ENCODE assay signal across 13 cellular contexts in genomic region chr2:46306988-46307655, GRCh38. TPM values are rescaled to one million over a fixed set of nuclear protein-coding genes. Genes with fewer than 3 reads are reported as not detected.
DNase-seq lines count a peak whose midpoint lies in the region; ATAC-seq and TF ChIP-seq lines count a peak whose summit lies in the region.
"Had no signal": no experiment of that assay in that cellular context is flagged by ENCODE, and none has a peak within 500 bp of the region (broad histone marks: within the 10 kb centered on the region; RNA-seq: fewer than 3 reads in every experiment).

No MANE protein-coding gene starts in this region.

- H3K27ac ChIP-seq in colonic mucosa = peak overlapping the region; percentile 58
- H3K27ac ChIP-seq in lower lobe of right lung = peak overlapping the region; percentile 98
- H3K27ac ChIP-seq: cardiac muscle cell had no signal

- H3K4me1 ChIP-seq in colonic mucosa = peaks cover 25% of the 10 kb centered on the region
- H3K4me1 ChIP-seq in lower lobe of right lung = peaks cover 100% of the 10 kb centered on the region

- peaks cover 9% of the 10 kb centered on the region for H3K36me3 Mint-ChIP-seq in type B pancreatic cell

- DNase-seq in DMS79 treated with DMSO at 0.1 percent for 48 hours (lab: John Stamatoyannopoulos, UW) (peak; percentile 22), DMS79 (lab: John Stamatoyannopoulos, UW) (no peak), colonic mucosa (peak; percentile 58), lower lobe of right lung (no peak), type B pancreatic cell (ENCODE audit: extremely low spot score, unreplicated experiment) (no peak), kidney glomerular epithelial cell (lab: John Stamatoyannopoulos, UW) (no peak), RKO (ENCODE audit: low spot score) (no peak)
- DNase-seq: activated CD4-positive, alpha-beta memory T cell treated with anti-CD3 and anti-CD28 coated beads for 36 hours; activated gamma-delta T cell; NCI-H1694 had no signal

- H3K36me3 ChIP-seq in colonic mucosa = no peaks in the 10 kb centered on the region
- no peaks in the 10 kb centered on the region for H3K36me3 ChIP-seq in lower lobe of right lung
- H3K36me3 ChIP-seq: cardiac muscle cell had no signal

- H3K27me3 ChIP-seq in colonic mucosa (no peaks in the 10 kb centered on the region), lower lobe of right lung (ENCODE audit: low read depth) (no peaks in the 10 kb centered on the region)

- intact Hi-C loops in colonic mucosa (cut with DNase I) = no loop called here
- intact Hi-C loops in lower lobe of right lung (cut with DNase I) = no loop called here

- TF ChIP-seq CTCF in colonic mucosa (IDR thresholded peaks at IDR 0.05) (no peak), lower lobe of right lung (IDR thresholded peaks at IDR 0.05) (no peak), type B pancreatic cell (conservative IDR thresholded peaks at IDR 0.05) (no peak)

- H3K27ac Mint-ChIP-seq in type B pancreatic cell = peak overlapping the region; percentile 37
- H3K27ac Mint-ChIP-seq: activated CD4-positive, alpha-beta memory T cell treated with anti-CD3 and anti-CD28 coated beads for 36 hours; T-helper 2 cell treated with Interferon-gamma antibody and Interleukin-4, amounts not matched to agents 5 μg/mL and 100 μg/mL, for 36 hours had no signal

- peak overlapping the region in 1 of 2 donors; percentile 56 for H3K9ac ChIP-seq in colonic mucosa (ENCODE audit: low read depth in 2 of 2, low read length in 2 of 2)

- no peak overlapping the region for H3K4me3 ChIP-seq in colonic mucosa
- H3K4me3 ChIP-seq in lower lobe of right lung = peak overlapping the region; percentile 78
- H3K4me3 ChIP-seq: cardiac muscle cell had no signal

- ATAC-seq in lower lobe of right lung (peak; percentile 73 to 81), HG03095 (IDR thresholded peaks at IDR 0.05; ENCODE audit: unreplicated experiment) (no peak)

- H3K9me3 ChIP-seq in colonic mucosa (no peaks in the 10 kb centered on the region), lower lobe of right lung (no peaks in the 10 kb centered on the region)

- peaks cover 8% of the 10 kb centered on the region for H3K9me3 Mint-ChIP-seq in type B pancreatic cell

- peaks cover 12% of the 10 kb centered on the region for H3K4me1 Mint-ChIP-seq in type B pancreatic cell (ENCODE audit: unreplicated experiment)

- H3K4me3 Mint-ChIP-seq in type B pancreatic cell = peak overlapping the region; percentile 56
- H3K4me3 Mint-ChIP-seq: activated CD4-positive, alpha-beta memory T cell treated with anti-CD3 and anti-CD28 coated beads for 36 hours; T-helper 2 cell treated with Interferon-gamma antibody and Interleukin-4, amounts not matched to agents 5 μg/mL and 100 μg/mL, for 36 hours had no signal

- peaks cover 19% of the 10 kb centered on the region for H3K27me3 Mint-ChIP-seq in type B pancreatic cell

RNA-seq across cellular contexts. Expression of gene EPAS1, which starts 9.9 kb away (rescaled TPM):
- total RNA-seq in colonic mucosa (100 to 1,000 TPM; 116 to 140 TPM), lower lobe of right lung (1,419 TPM), type B pancreatic cell (ENCODE audit: low replicate concordance) (59.8 and 362 TPM in 2 replicates)

Comparison
In these comparisons a context has a peak if more than half of its experiments do, and no peak if none do; other contexts are left out.
1. DNase-seq: peak in DMS79 treated with DMSO at 0.1 percent for 48 hours (single experiment) and colonic mucosa (single experiment); none in DMS79 (single experiment), lower lobe of right lung (single experiment), type B pancreatic cell (single experiment), kidney glomerular epithelial cell (single experiment) and RKO (single experiment).